In the genomic region with DNA sequence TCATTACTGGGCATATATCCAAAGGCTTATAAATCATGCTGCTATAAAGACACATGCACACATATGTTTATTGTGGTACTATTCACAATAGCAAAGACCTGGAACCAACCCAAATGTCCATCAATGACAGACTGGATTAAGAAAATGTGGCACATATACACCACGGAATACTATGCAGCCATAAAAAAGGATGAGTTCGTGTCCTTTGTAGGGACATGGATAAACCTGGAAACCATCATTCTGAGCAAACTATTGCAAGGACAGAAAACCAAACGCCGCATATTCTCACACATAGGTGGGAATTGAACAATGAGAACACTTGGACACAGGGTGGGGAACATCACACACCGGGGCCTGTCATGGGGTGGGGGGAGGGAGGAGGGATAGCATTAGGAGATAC, we compare ENCODE assay signal across 3 cellular contexts.
TF ChIP-seq lines count a peak whose summit lies in the region.

No MANE protein-coding gene starts in this region.

TF ChIP-seq in A549, 52 proteins besides CTCF, POLR2A, EP300 and RAD21:
- peak; percentile 35; the same call in 1 of the 2 replicates for TF ChIP-seq KDM1A (IDR thresholded peaks at IDR 0.05; ENCODE audit: low read depth)

TF ChIP-seq in HEK293, 187 proteins besides CTCF, POLR2A, EP300 and RAD21:
- TF ChIP-seq, protein P1, sequence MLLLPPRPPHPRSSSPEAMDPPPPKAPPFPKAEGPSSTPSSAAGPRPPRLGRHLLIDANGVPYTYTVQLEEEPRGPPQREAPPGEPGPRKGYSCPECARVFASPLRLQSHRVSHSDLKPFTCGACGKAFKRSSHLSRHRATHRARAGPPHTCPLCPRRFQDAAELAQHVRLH (tag by site-specific recombination; IDR thresholded peaks at IDR 0.05): peak; percentile 61; the same call in 1 of the 2 replicates
- peak; percentile 94 for TF ChIP-seq ZNF146 (tag by site-specific recombination; IDR thresholded peaks at IDR 0.05)
- TF ChIP-seq, protein P2, sequence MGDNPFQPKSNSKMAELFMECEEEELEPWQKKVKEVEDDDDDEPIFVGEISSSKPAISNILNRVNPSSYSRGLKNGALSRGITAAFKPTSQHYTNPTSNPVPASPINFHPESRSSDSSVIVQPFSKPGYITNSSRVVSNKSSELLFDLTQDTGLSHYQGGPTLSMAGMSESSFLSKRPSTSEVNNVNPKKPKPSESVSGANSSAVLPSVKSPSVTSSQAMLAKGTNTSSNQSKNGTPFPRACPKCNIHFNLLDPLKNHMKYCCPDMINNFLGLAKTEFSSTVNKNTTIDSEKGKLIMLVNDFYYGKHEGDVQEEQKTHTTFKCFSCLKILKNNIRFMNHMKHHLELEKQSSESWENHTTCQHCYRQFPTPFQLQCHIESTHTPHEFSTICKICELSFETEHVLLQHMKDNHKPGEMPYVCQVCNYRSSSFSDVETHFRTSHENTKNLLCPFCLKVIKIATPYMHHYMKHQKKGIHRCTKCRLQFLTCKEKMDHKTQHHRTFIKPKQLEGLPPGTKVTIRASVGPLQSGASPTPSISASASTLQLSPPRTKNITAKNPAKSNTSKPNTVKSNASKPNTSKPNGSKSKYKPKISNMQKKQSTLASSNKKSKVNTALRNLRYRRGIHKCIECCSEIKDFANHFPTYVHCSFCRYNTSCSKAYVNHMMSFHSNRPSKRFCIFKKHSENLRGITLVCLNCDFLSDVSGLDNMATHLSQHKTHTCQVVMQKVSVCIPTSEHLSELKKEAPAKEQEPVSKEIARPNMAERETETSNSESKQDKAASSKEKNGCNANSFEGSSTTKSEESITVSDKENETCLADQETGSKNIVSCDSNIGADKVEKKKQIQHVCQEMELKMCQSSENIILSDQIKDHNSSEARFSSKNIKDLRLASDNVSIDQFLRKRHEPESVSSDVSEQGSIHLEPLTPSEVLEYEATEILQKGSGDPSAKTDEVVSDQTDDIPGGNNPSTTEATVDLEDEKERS (tag by site-specific recombination; IDR thresholded peaks at IDR 0.05): 0 out of 2 replicates have a peak, but pooled peaks have one; percentile 34

TF ChIP-seq in K562, 482 proteins besides CTCF, POLR2A, EP300 and RAD21:
- TF ChIP-seq ZNF146 (CRISPR knock-in tag; IDR thresholded peaks at IDR 0.05; ENCODE audit: unreplicated experiment) (peak; percentile 77), RBM25 (IDR thresholded peaks at IDR 0.05; ENCODE audit: low read depth, low read length, severe bottlenecking) (peak; percentile 19), KDM1A (IDR thresholded peaks at IDR 0.05) (0 out of 4 replicates have a peak, but pooled peaks of 1 of the 2 experiments have one; percentile 44), BCOR (IDR thresholded peaks at IDR 0.05) (peak; percentile 61), HDAC2 (IDR thresholded peaks at IDR 0.05) (0 out of 2 replicates have a peak, but pooled peaks have one; percentile 22)
